ENCODE assay signal across 12 cellular contexts in genomic region chr10:7752251-7752650, GRCh38. TPM values are rescaled to one million over a fixed set of nuclear protein-coding genes. Genes with fewer than 3 reads are reported as not detected.
"Had no signal": no experiment of that assay in that cellular context is flagged by ENCODE, and none has a peak within 500 bp of the region (broad histone marks: within the 10 kb centered on the region; RNA-seq: fewer than 3 reads in every experiment).

No MANE protein-coding gene starts in this region.

- H3K27ac Mint-ChIP-seq: GM23338, H9, HFFc6 had no signal

- ATAC-seq: GM23338, HCT116 had no signal

- H3K4me1 ChIP-seq: HAP-1 had no signal

- H3K9me3 ChIP-seq: HAP-1 had no signal

- H3K9ac ChIP-seq: GM23248 had no signal

- FAIRE-seq: H1, H54 had no signal

- H3K4me3 ChIP-seq: GM23248, GM23338, HAP-1 had no signal

- H3K9me3 Mint-ChIP-seq: GM23338, H9, HFFc6 had no signal

- H2AFZ ChIP-seq: GM23248, GM23338 had no signal

- DNase-seq: GM23248, GOT3, H7, H9, HCEC 1CT, HFFc6 had no signal

- H3K4me1 Mint-ChIP-seq: GM23338, H9 had no signal

- H3K27ac ChIP-seq: GM23248 had no signal

- H3K4me2 ChIP-seq: GM23338 had no signal

- H3K4me3 Mint-ChIP-seq: GM23338, H9, HFFc6 had no signal

RNA-seq across cellular contexts. Expression of gene ITIH2, which starts 49.1 kb away (rescaled TPM):
- total RNA-seq: GM23248, GM23338, H1, H4, H7, H9, HFFc6 had no signal
- polyA plus RNA-seq: GM23248, H1 had no signal
